ENCODE assay signal across 23 cellular contexts in genomic region chr18:24204904-24205303, GRCh38.
"Had no signal": no experiment of that assay in that cellular context is flagged by ENCODE, and none has a peak within 500 bp of the region (broad histone marks: within the 10 kb centered on the region; RNA-seq: fewer than 3 reads in every experiment).

No MANE protein-coding gene starts in this region.

- H3K4me3 ChIP-seq: esophagus squamous epithelium, gastroesophageal sphincter, hepatocyte, lung, right atrium auricular region, sigmoid colon, skin epidermis, stomach, thyroid gland, upper lobe of left lung, uterus had no signal

- ATAC-seq: gastroesophageal sphincter, left colon, left ventricle myocardium superior had no signal

- DNase-seq: esophagus squamous epithelium; foreskin fibroblast; glutamatergic neuron; kidney; left colon; left ventricle myocardium superior; mesendoderm; naive B cell; posterior cingulate gyrus; sigmoid colon; stimulated activated CD4-positive, alpha-beta T cell treated with anti-CD3 and anti-CD28 coated beads, Interleukin-2, amount 100 ng/mL, for 24 hours; stimulated activated naive CD4-positive, alpha-beta T cell; stomach; thyroid gland; upper lobe of left lung; uterus had no signal

- FAIRE-seq: kidney had no signal

- H3K4me3 Mint-ChIP-seq: naive B cell, nephron had no signal

- H3K36me3 ChIP-seq: esophagus squamous epithelium, gastroesophageal sphincter, neutrophil, right atrium auricular region, sigmoid colon, stomach, thyroid gland, upper lobe of left lung, uterus had no signal

- H3K4me1 Mint-ChIP-seq: naive B cell had no signal

- H3K4me2 ChIP-seq: hepatocyte had no signal

- H3K36me3 Mint-ChIP-seq: naive B cell had no signal

- H3K27ac Mint-ChIP-seq: nephron had no signal

- H3K9me3 ChIP-seq: esophagus squamous epithelium, gastroesophageal sphincter, neutrophil, right atrium auricular region, sigmoid colon, stomach, thyroid gland, upper lobe of left lung, uterus had no signal

- H3K4me1 ChIP-seq: thyroid gland, upper lobe of left lung, uterus had no signal

- H3K27ac ChIP-seq: esophagus squamous epithelium, gastroesophageal sphincter, hepatocyte, neutrophil, right atrium auricular region, sigmoid colon, skin epidermis, stomach, thyroid gland, upper lobe of left lung, uterus had no signal

- H3K9me3 Mint-ChIP-seq: naive B cell, nephron had no signal

- H3K27me3 ChIP-seq: esophagus squamous epithelium, gastroesophageal sphincter, hepatocyte, neutrophil, right atrium auricular region, sigmoid colon, stomach, thyroid gland, upper lobe of left lung, uterus had no signal

- H3K79me2 ChIP-seq: hepatocyte had no signal

- H2AFZ ChIP-seq: hepatocyte had no signal

- H3K27me3 Mint-ChIP-seq: naive B cell had no signal
